1 cellular context compared by ENCODE assay signal in the genomic region with DNA sequence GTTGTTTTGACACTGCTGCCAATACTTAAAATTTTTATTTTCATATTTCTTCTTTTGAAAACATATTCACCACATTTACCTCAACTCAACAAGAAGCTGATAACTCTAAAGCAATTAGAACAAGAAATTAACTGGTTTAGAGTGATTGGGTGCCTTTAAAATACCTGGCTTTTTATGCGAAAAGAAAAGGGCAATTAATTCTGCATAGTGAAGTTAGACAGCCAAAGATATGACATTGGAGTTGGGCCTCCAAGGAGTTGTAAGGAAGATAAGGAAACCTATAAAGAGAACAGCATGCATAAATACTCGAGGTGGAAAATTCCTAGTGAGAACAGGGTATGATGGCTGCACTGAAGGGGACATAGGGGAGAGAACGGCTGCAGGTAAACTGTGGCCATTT.
TF ChIP-seq lines count a peak whose summit lies in the region.

No MANE protein-coding gene starts in this region.

TF ChIP-seq in HCT116, 20 proteins besides CTCF, POLR2A, EP300 and RAD21 (continued from another document):
- TF ChIP-seq, protein P1, sequence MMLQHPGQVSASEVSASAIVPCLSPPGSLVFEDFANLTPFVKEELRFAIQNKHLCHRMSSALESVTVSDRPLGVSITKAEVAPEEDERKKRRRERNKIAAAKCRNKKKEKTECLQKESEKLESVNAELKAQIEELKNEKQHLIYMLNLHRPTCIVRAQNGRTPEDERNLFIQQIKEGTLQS (IDR thresholded peaks at IDR 0.05), result no peak
- TF ChIP-seq, protein P2, sequence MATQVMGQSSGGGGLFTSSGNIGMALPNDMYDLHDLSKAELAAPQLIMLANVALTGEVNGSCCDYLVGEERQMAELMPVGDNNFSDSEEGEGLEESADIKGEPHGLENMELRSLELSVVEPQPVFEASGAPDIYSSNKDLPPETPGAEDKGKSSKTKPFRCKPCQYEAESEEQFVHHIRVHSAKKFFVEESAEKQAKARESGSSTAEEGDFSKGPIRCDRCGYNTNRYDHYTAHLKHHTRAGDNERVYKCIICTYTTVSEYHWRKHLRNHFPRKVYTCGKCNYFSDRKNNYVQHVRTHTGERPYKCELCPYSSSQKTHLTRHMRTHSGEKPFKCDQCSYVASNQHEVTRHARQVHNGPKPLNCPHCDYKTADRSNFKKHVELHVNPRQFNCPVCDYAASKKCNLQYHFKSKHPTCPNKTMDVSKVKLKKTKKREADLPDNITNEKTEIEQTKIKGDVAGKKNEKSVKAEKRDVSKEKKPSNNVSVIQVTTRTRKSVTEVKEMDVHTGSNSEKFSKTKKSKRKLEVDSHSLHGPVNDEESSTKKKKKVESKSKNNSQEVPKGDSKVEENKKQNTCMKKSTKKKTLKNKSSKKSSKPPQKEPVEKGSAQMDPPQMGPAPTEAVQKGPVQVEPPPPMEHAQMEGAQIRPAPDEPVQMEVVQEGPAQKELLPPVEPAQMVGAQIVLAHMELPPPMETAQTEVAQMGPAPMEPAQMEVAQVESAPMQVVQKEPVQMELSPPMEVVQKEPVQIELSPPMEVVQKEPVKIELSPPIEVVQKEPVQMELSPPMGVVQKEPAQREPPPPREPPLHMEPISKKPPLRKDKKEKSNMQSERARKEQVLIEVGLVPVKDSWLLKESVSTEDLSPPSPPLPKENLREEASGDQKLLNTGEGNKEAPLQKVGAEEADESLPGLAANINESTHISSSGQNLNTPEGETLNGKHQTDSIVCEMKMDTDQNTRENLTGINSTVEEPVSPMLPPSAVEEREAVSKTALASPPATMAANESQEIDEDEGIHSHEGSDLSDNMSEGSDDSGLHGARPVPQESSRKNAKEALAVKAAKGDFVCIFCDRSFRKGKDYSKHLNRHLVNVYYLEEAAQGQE (IDR thresholded peaks at IDR 0.05; ENCODE audit: low read depth), result no peak
- TF ChIP-seq YY1 (IDR thresholded peaks at IDR 0.05; ENCODE audit: extremely low read depth, insufficient replicate concordance, low read depth, low read length) (no peak), EZH2 (IDR thresholded peaks at IDR 0.05) (no peak)
TF ChIP-seq in HCT116: peak in this region for 0.
